8 cellular contexts compared by ENCODE assay signal in genomic region chr4:185425600-185426352, GRCh38. TPM values are rescaled to one million over a fixed set of nuclear protein-coding genes. Genes with fewer than 3 reads are reported as not detected.
A peak's percentile ranks its signal among the peaks of the same experiment; 100 is the strongest.
DNase-seq lines count a peak whose midpoint lies in the region; ATAC-seq and TF ChIP-seq lines count a peak whose summit lies in the region.

Gene UFSP2 (minus strand): TSS chr4:185425964. CDS start chr4:185425868, 96 bp downstream.

- ATAC-seq in GM18868 (IDR thresholded peaks at IDR 0.05; ENCODE audit: unreplicated experiment) (peak; percentile 91), HG03103 (IDR thresholded peaks at IDR 0.05; ENCODE audit: low read depth, unreplicated experiment) (peak; percentile 88)

- H3K9me3 ChIP-seq in WERI-Rb-1 (ENCODE audit: severe bottlenecking): no peaks in the 10 kb centered on the region
- no peaks in the 10 kb centered on the region for H3K9me3 ChIP-seq in breast epithelium
- no peaks in the 10 kb centered on the region for H3K9me3 ChIP-seq in iPS-20b (ENCODE audit: insufficient read depth, low read depth, low read length)
- no peaks in the 10 kb centered on the region for H3K9me3 ChIP-seq in skeletal muscle tissue (ENCODE audit: control insufficient read depth in 3 of 3, low read length in 3 of 3)

- intact Hi-C loops in breast epithelium (cut with DNase I; ENCODE audit: low total_unique reads): no loop called here

- peak within 1 kb of the TSS; percentile 89 for H3K4me3 ChIP-seq in WERI-Rb-1 (ENCODE audit: low read depth, low read length)
- H3K4me3 ChIP-seq in breast epithelium: peak within 1 kb of the TSS; percentile 73 to 83 (median 78)
- H3K4me3 ChIP-seq in iPS-20b (ENCODE audit: low read length): peak within 1 kb of the TSS; percentile 99
- peak within 1 kb of the TSS; percentile 95 to 98 (median 97) for H3K4me3 ChIP-seq in skeletal muscle tissue (ENCODE audit: low read length in 3 of 3)

- peak; percentile 46 for TF ChIP-seq POLR2A in breast epithelium (IDR thresholded peaks at IDR 0.05)

- H3K27ac ChIP-seq in WERI-Rb-1 (peak within 1 kb of the TSS; percentile 98), breast epithelium (peak within 1 kb of the TSS; percentile 92 to 99), iPS-20b (ENCODE audit: low read length) (peak within 1 kb of the TSS; percentile 19), skeletal muscle tissue (ENCODE audit: low read depth, low read length) (peak within 1 kb of the TSS; percentile 98)

- H3K36me3 ChIP-seq in WERI-Rb-1 (peaks cover 16% of the 10 kb centered on the region), breast epithelium (no peaks in the 10 kb centered on the region), iPS-20b (ENCODE audit: insufficient read depth, low read depth, low read length) (no peaks in the 10 kb centered on the region; the same call in 1 of the 2 replicates), skeletal muscle tissue (ENCODE audit: control insufficient read depth in 3 of 3, insufficient read depth in 3 of 3, low read length in 3 of 3) (peaks cover 3 to 6% (median 6%) of the 10 kb centered on the region in 3 donors)

- H3K9ac ChIP-seq in iPS-20b (ENCODE audit: low read depth, low read length): peak within 1 kb of the TSS; percentile 84
- H3K9ac ChIP-seq in skeletal muscle tissue (ENCODE audit: low read depth in 1 of 3, low read length in 3 of 3): peak within 1 kb of the TSS; percentile 96 to 100 (median 98)

- H3K4me1 ChIP-seq in breast epithelium (no peaks in the 10 kb centered on the region), iPS-20b (ENCODE audit: insufficient read depth, low read length) (peaks cover 7% of the 10 kb centered on the region), skeletal muscle tissue (ENCODE audit: control insufficient read depth in 3 of 3, insufficient read depth in 3 of 3, low read length in 3 of 3) (peaks cover 21 to 27% (median 21%) of the 10 kb centered on the region in 3 donors)

- H3K27me3 ChIP-seq in WERI-Rb-1 (ENCODE audit: insufficient read depth, low read depth, severe bottlenecking) (no peaks in the 10 kb centered on the region), breast epithelium (no peaks in the 10 kb centered on the region), iPS-20b (ENCODE audit: insufficient read depth, low read length) (no peaks in the 10 kb centered on the region), skeletal muscle tissue (ENCODE audit: control insufficient read depth in 3 of 3, insufficient read depth in 3 of 3, low read length in 3 of 3) (no peaks in the 10 kb centered on the region)

- DNase-seq in ACHN (peak; percentile 81), NCI-H2196 (lab: John Stamatoyannopoulos, UW; ENCODE audit: unreplicated experiment) (peak; percentile 74), WERI-Rb-1 (peak; percentile 88), breast epithelium (ENCODE audit: low spot score in 2 of 2) (peak; percentile 88 to 90)

- TF ChIP-seq CTCF in WERI-Rb-1 (IDR thresholded peaks at IDR 0.05; ENCODE audit: low read depth, low read length): no peak
- TF ChIP-seq CTCF in breast epithelium (IDR thresholded peaks at IDR 0.05): peak in 1 of 3 donors; percentile 9

- in situ Hi-C loops in ACHN (cut with HindIII; ENCODE audit: low pct_ligation_motif_present, low pct_unique_long_range_greater_than_20kb, low sequenced_read_pairs): no loop called here

RNA-seq across cellular contexts. Expression of gene UFSP2, which starts in this region (rescaled TPM):
- 10 to 100 TPM; 20.6 to 48.3 (median 37.9) TPM for total RNA-seq in breast epithelium
- 62.6 TPM for total RNA-seq in skeletal muscle tissue

Comparison
In these comparisons a context has a peak if more than half of its experiments do, and no peak if none do; other contexts are left out.
1. Peak in every context shown above with its lines: DNase-seq, ATAC-seq, H3K4me3 ChIP-seq and H3K27ac ChIP-seq.
2. H3K27ac ChIP-seq: peak in every context shown above with its lines; median percentile 98 in WERI-Rb-1; 98 in skeletal muscle tissue; 96 in breast epithelium; 19 in iPS-20b.